Comparison of ENCODE assay signal across 18 cellular contexts in genomic region chr17:61454932-61455753, GRCh38. TPM values are rescaled to one million over a fixed set of nuclear protein-coding genes. Genes with fewer than 3 reads are reported as not detected.
DNase-seq lines count a peak whose midpoint lies in the region; ATAC-seq and TF ChIP-seq lines count a peak whose summit lies in the region.
"Had no signal": no experiment of that assay in that cellular context is flagged by ENCODE, and none has a peak within 500 bp of the region (broad histone marks: within the 10 kb centered on the region; RNA-seq: fewer than 3 reads in every experiment).

No MANE protein-coding gene starts in this region.

- H3K9me3 ChIP-seq in CD4-positive, alpha-beta T cell (ENCODE audit: control insufficient read depth, low read length), result no peaks in the 10 kb centered on the region
- no peaks in the 10 kb centered on the region for H3K9me3 ChIP-seq in hepatocyte (ENCODE audit: low read depth)
- H3K9me3 ChIP-seq in naive thymus-derived CD4-positive, alpha-beta T cell (ENCODE audit: control insufficient read depth in 2 of 3, low read length in 3 of 3), result no peaks in the 10 kb centered on the region
- H3K9me3 ChIP-seq: adrenal gland, psoas muscle had no signal

- peaks cover 94% of the 10 kb centered on the region for H3K27me3 ChIP-seq in CD4-positive, alpha-beta T cell (ENCODE audit: control insufficient read depth, insufficient read depth, low read length)
- peaks cover 47% of the 10 kb centered on the region for H3K27me3 ChIP-seq in hepatocyte
- peaks cover 7 to 15% of the 10 kb centered on the region in 2 donors for H3K27me3 ChIP-seq in naive thymus-derived CD4-positive, alpha-beta T cell (ENCODE audit: control insufficient read depth in 2 of 2, insufficient read depth in 2 of 2, low read length in 2 of 2)
- H3K27me3 ChIP-seq: SJSA1 had no signal

- H3K4me1 ChIP-seq in hepatocyte (ENCODE audit: insufficient read depth), result peaks cover 43% of the 10 kb centered on the region
- peaks cover 0 to 6% of the 10 kb centered on the region in 2 donors for H3K4me1 ChIP-seq in naive thymus-derived CD4-positive, alpha-beta T cell (ENCODE audit: control insufficient read depth in 2 of 2, insufficient read depth in 2 of 2, low read length in 2 of 2)
- H3K4me1 ChIP-seq: foreskin keratinocyte, psoas muscle, SJSA1 had no signal

- no peak for ATAC-seq in CD4-positive, alpha-beta T cell (ENCODE audit: poor library complexity)
- ATAC-seq in naive thymus-derived CD4-positive, alpha-beta T cell, result peak; percentile 8
- ATAC-seq in GM19324 (IDR thresholded peaks at IDR 0.05; ENCODE audit: low FRiP score, unreplicated experiment), result no peak
- ATAC-seq: foreskin keratinocyte, psoas muscle had no signal

- H2AFZ ChIP-seq in hepatocyte, result no peak overlapping the region

- H4K20me1 ChIP-seq in hepatocyte (ENCODE audit: insufficient read depth, poor library complexity, severe bottlenecking), result no peaks in the 10 kb centered on the region

- intact Hi-C loops in CD4-positive, alpha-beta T cell (cut with DNase I, micrococcal nuclease), result loop anchor here in 1 of 2 experiments (10.0 kb wide), 1 partner anchor 80 kb away; no protein-coding TSS in a partner anchor
- intact Hi-C loops in naive thymus-derived CD4-positive, alpha-beta T cell (cut with micrococcal nuclease), result no loop called here

- no peak for TF ChIP-seq CTCF in CD4-positive, alpha-beta T cell (IDR thresholded peaks at IDR 0.05)
- TF ChIP-seq CTCF in HFF-Myc (IDR thresholded peaks at IDR 0.05; ENCODE audit: low read depth, low read length, missing control alignments) (no peak), hepatocyte (IDR thresholded peaks at IDR 0.05; ENCODE audit: poor library complexity) (no peak)

- 10% methylated on average over 42 of the region's 43 CpGs for WGBS in hepatocyte (ENCODE audit: low lambda C conversion rate, missing lambda C conversion rate)

- H3K9me3 Mint-ChIP-seq in CD4-positive, alpha-beta T cell, result no peaks in the 10 kb centered on the region
- no peaks in the 10 kb centered on the region for H3K9me3 Mint-ChIP-seq in naive thymus-derived CD4-positive, alpha-beta T cell
- H3K9me3 Mint-ChIP-seq: central memory CD8-positive, alpha-beta T cell had no signal

- H3K9me2 ChIP-seq in hepatocyte (replicated peaks; ENCODE audit: insufficient read depth), result no peaks in the 10 kb centered on the region

- H3K4me3 ChIP-seq in HFF-Myc (replicated peaks; ENCODE audit: low read depth, low read length) (peak overlapping the region; percentile 35), hepatocyte (peak overlapping the region; percentile 18)
- H3K4me3 ChIP-seq in naive thymus-derived CD4-positive, alpha-beta T cell (ENCODE audit: low read length), result no peak overlapping the region
- H3K4me3 ChIP-seq: adrenal gland, psoas muscle, SJSA1 had no signal

- CTCF ChIA-PET in CD4-positive, alpha-beta T cell (lab: Charles Lee), result no interaction called here
- CTCF ChIA-PET in naive thymus-derived CD4-positive, alpha-beta T cell (lab: Charles Lee), result no interaction called here

- peak overlapping the region; percentile 35 for H3K4me3 Mint-ChIP-seq in CD4-positive, alpha-beta T cell
- peak overlapping the region in 6 of 10 donors; percentile 3 to 64 (median 37) for H3K4me3 Mint-ChIP-seq in naive thymus-derived CD4-positive, alpha-beta T cell

- H3K27me3 Mint-ChIP-seq in CD4-positive, alpha-beta T cell, result peaks cover 81% of the 10 kb centered on the region
- H3K27me3 Mint-ChIP-seq in naive thymus-derived CD4-positive, alpha-beta T cell, result peaks cover 74 to 81% (median 80%) of the 10 kb centered on the region in 5 donors

- H3K4me1 Mint-ChIP-seq in CD4-positive, alpha-beta T cell (ENCODE audit: low read depth), result peaks cover 41% of the 10 kb centered on the region
- peaks cover 14 to 50% (median 37%) of the 10 kb centered on the region in 7 donors for H3K4me1 Mint-ChIP-seq in naive thymus-derived CD4-positive, alpha-beta T cell

- H3K27ac Mint-ChIP-seq in CD4-positive, alpha-beta T cell, result no peak overlapping the region
- H3K27ac Mint-ChIP-seq in naive thymus-derived CD4-positive, alpha-beta T cell, result peak overlapping the region in 1 of 9 donors; percentile 50

- no peak for DNase-seq in CD4-positive, alpha-beta T cell
- no peak for DNase-seq in HFF-Myc (ENCODE audit: extremely low read depth, low read depth)
- peak; percentile 84 for DNase-seq in hepatocyte (ENCODE audit: low spot score)
- DNase-seq in naive thymus-derived CD4-positive, alpha-beta T cell, result peak in 1 of 9 donors; percentile 19
- no peak for DNase-seq in MV-4-11 (lab: John Stamatoyannopoulos, UW)
- no peak for DNase-seq in NCI-H526 (lab: John Stamatoyannopoulos, UW)
- no peak for DNase-seq in DMS79 treated with DMSO at 0.1 percent for 48 hours (lab: John Stamatoyannopoulos, UW)
- DNase-seq: activated CD4-positive, alpha-beta T cell treated with anti-CD3 and anti-CD28 coated beads, Interleukin-2, amount 50 U/mL, for 1 hour; DMS 273 treated with DMSO at 0.1 percent for 48 hours; foreskin keratinocyte; NCI-H1694; NCI-H446 treated with DMSO at 0.1 percent for 48 hours; psoas muscle had no signal

- POLR2A ChIA-PET in CD4-positive, alpha-beta T cell (lab: Charles Lee), result no interaction called here
- POLR2A ChIA-PET in naive thymus-derived CD4-positive, alpha-beta T cell (lab: Charles Lee), result no interaction called here

- peak overlapping the region; percentile 90 for H3K4me2 ChIP-seq in hepatocyte

- peaks cover 82% of the 10 kb centered on the region for H3K79me2 ChIP-seq in hepatocyte

- no peaks in the 10 kb centered on the region for H3K36me3 Mint-ChIP-seq in CD4-positive, alpha-beta T cell (ENCODE audit: low read depth)
- peaks cover 0 to 1% (median 0%) of the 10 kb centered on the region in 5 donors for H3K36me3 Mint-ChIP-seq in naive thymus-derived CD4-positive, alpha-beta T cell

- no peak overlapping the region for H3K27ac ChIP-seq in CD4-positive, alpha-beta T cell (ENCODE audit: low read depth, low read length)
- H3K27ac ChIP-seq in hepatocyte, result peak overlapping the region; percentile 98
- no peak overlapping the region for H3K27ac ChIP-seq in naive thymus-derived CD4-positive, alpha-beta T cell (ENCODE audit: low read depth, low read length)
- H3K27ac ChIP-seq: adrenal gland, foreskin keratinocyte, psoas muscle, SJSA1 had no signal

- H3K36me3 ChIP-seq in hepatocyte (replicated peaks; ENCODE audit: insufficient read depth, low read depth), result no peaks in the 10 kb centered on the region
- no peaks in the 10 kb centered on the region for H3K36me3 ChIP-seq in naive thymus-derived CD4-positive, alpha-beta T cell (ENCODE audit: control insufficient read depth in 2 of 3, insufficient read depth in 3 of 3, low read length in 3 of 3)
- H3K36me3 ChIP-seq: adrenal gland, SJSA1 had no signal

RNA-seq across cellular contexts. Expression of gene TBX4, which starts 2.9 kb away (rescaled TPM):
- total RNA-seq in CD4-positive, alpha-beta T cell, result not detected
- 15.4 and 36.2 TPM in 2 replicates for total RNA-seq in hepatocyte
- 11.6 and 13.9 TPM in 2 replicates for polyA plus RNA-seq in hepatocyte
- not detected for total RNA-seq in naive thymus-derived CD4-positive, alpha-beta T cell
- polyA plus RNA-seq in naive thymus-derived CD4-positive, alpha-beta T cell, result not detected
- total RNA-seq: foreskin keratinocyte, OCI-LY7 had no signal
- polyA plus RNA-seq: psoas muscle had no signal

RNA-seq across cellular contexts. Expression of gene TBX2, which starts 55.5 kb away (rescaled TPM):
- under 1 TPM in 1 of 2 experiments, not detected in 1; 0.06 TPM for total RNA-seq in CD4-positive, alpha-beta T cell
- total RNA-seq in hepatocyte, result 17.9 and 19.6 TPM in 2 replicates
- 27.5 and 29.3 TPM in 2 replicates for polyA plus RNA-seq in hepatocyte
- not detected for total RNA-seq in naive thymus-derived CD4-positive, alpha-beta T cell
- polyA plus RNA-seq in naive thymus-derived CD4-positive, alpha-beta T cell, result not detected
- total RNA-seq: foreskin keratinocyte, OCI-LY7 had no signal
- polyA plus RNA-seq: foreskin keratinocyte had no signal

Comparison
In these comparisons a context has a peak if more than half of its experiments do, and no peak if none do; other contexts are left out.
1. RNA of gene TBX4, which starts 2.9 kb away (total RNA-seq): 15.4 to 36.2 TPM in hepatocyte; not detected in CD4-positive, alpha-beta T cell and not detected in naive thymus-derived CD4-positive, alpha-beta T cell; every median in the first group is over 10 times any median in the second.
2. RNA of gene TBX2, which starts 55.5 kb away (total RNA-seq): 17.9 to 19.6 TPM in hepatocyte; 0.06 TPM in CD4-positive, alpha-beta T cell and not detected in naive thymus-derived CD4-positive, alpha-beta T cell; every median in the first group is over 10 times any median in the second.